Comparison of ENCODE assay signal across 27 cellular contexts in genomic region chr17:17555906-17556305, GRCh38.
"Had no signal": no experiment of that assay in that cellular context is flagged by ENCODE, and none has a peak within 500 bp of the region (broad histone marks: within the 10 kb centered on the region; RNA-seq: fewer than 3 reads in every experiment).

No MANE protein-coding gene starts in this region.

- DNase-seq: dermis blood vessel endothelial cell; effector memory CD4-positive, alpha-beta T cell; foreskin keratinocyte; hippocampal formation; immature natural killer cell; islet precursor cell; kidney glomerular epithelial cell; natural killer cell; stimulated activated CD4-positive, alpha-beta T cell treated with anti-CD3 and anti-CD28 coated beads, Interleukin-12 subunit alpha, Interleukin-12 subunit beta, amount 100 ng/mL, for 4 hours; stimulated activated CD4-positive, alpha-beta T cell treated with anti-CD3 and anti-CD28 coated beads, Interleukin-1b, Interleukin-23, amount 100 ng/mL, for 48 hours; stimulated activated CD4-positive, alpha-beta T cell treated with anti-CD3 and anti-CD28 coated beads, Interleukin-4, amount 100 ng/mL, for 1 hour; stimulated activated CD8-positive, alpha-beta memory T cell treated with anti-CD3 and anti-CD28 coated beads, Interleukin-4, amount 100 ng/mL, for 48 hours; stimulated activated naive CD4-positive, alpha-beta T cell; stimulated activated naive CD8-positive, alpha-beta T cell treated with anti-CD3 and anti-CD28 coated beads, Interleukin-15, amount 100 ng/mL, for 72 hours had no signal

- H3K27ac ChIP-seq: coronary artery, esophagus muscularis mucosa, foreskin keratinocyte, gastroesophageal sphincter, heart right ventricle, neural progenitor cell, parathyroid adenoma, suprapubic skin had no signal

- H3K4me3 ChIP-seq: coronary artery, esophagus muscularis mucosa, gastroesophageal sphincter, heart right ventricle, lung, neural progenitor cell, smooth muscle cell, suprapubic skin had no signal

- H3K9me3 ChIP-seq: esophagus muscularis mucosa, gastroesophageal sphincter, heart right ventricle, suprapubic skin had no signal

- H3K27ac Mint-ChIP-seq: immature natural killer cell, memory B cell, progenitor cell of endocrine pancreas, type B pancreatic cell had no signal

- H3K36me3 Mint-ChIP-seq: immature natural killer cell, memory B cell, natural killer cell, neural progenitor cell, type B pancreatic cell had no signal

- H3K27me3 ChIP-seq: esophagus muscularis mucosa, foreskin keratinocyte, gastroesophageal sphincter, heart right ventricle, neural progenitor cell, suprapubic skin had no signal

- H3K36me3 ChIP-seq: esophagus muscularis mucosa, gastroesophageal sphincter, heart right ventricle, neural progenitor cell, suprapubic skin had no signal

- H3K4me1 ChIP-seq: foreskin keratinocyte, gastroesophageal sphincter, parathyroid adenoma had no signal

- H3K4me3 Mint-ChIP-seq: immature natural killer cell; memory B cell; natural killer cell; stimulated activated naive CD8-positive, alpha-beta T cell treated with anti-CD3 and anti-CD28 coated beads, Interleukin-15, amount 100 ng/mL, for 72 hours; type B pancreatic cell had no signal

- ATAC-seq: foreskin keratinocyte; gastroesophageal sphincter; heart right ventricle; natural killer cell; sciatic nerve; stimulated activated naive CD8-positive, alpha-beta T cell treated with anti-CD3 and anti-CD28 coated beads, Interleukin-15, amount 100 ng/mL, for 72 hours had no signal

- H3K27me3 Mint-ChIP-seq: memory B cell; progenitor cell of endocrine pancreas; stimulated activated naive CD8-positive, alpha-beta T cell treated with anti-CD3 and anti-CD28 coated beads, Interleukin-15, amount 100 ng/mL, for 72 hours; type B pancreatic cell had no signal

- H3K4me1 Mint-ChIP-seq: immature natural killer cell; stimulated activated naive CD8-positive, alpha-beta T cell treated with anti-CD3 and anti-CD28 coated beads, Interleukin-15, amount 100 ng/mL, for 72 hours had no signal

- H3K9me3 Mint-ChIP-seq: immature natural killer cell; memory B cell; natural killer cell; neural progenitor cell; stimulated activated naive CD8-positive, alpha-beta T cell treated with anti-CD3 and anti-CD28 coated beads, Interleukin-15, amount 100 ng/mL, for 72 hours; type B pancreatic cell had no signal
